ENCODE assay signal across 9 cellular contexts in genomic region chr20:60812561-60812960, GRCh38.
"Had no signal": no experiment of that assay in that cellular context is flagged by ENCODE, and none has a peak within 500 bp of the region (broad histone marks: within the 10 kb centered on the region; RNA-seq: fewer than 3 reads in every experiment).

No MANE protein-coding gene starts in this region.

- DNase-seq: GM23248, GOT3, H7, HFFc6, KBM-7 had no signal

- H3K36me3 ChIP-seq: HAP-1 had no signal

- H3K4me3 ChIP-seq: GM23248, HAP-1 had no signal

- ATAC-seq: HCT116, HepG2 had no signal

- H3K27ac ChIP-seq: GM23248, HL-60 had no signal

- H3K4me1 ChIP-seq: HAP-1 had no signal

- H3K9me3 ChIP-seq: HAP-1 had no signal
